15 cellular contexts compared by ENCODE assay signal in genomic region chr6:163765326-163765725, GRCh38.
"Had no signal": no experiment of that assay in that cellular context is flagged by ENCODE, and none has a peak within 500 bp of the region (broad histone marks: within the 10 kb centered on the region; RNA-seq: fewer than 3 reads in every experiment).

No MANE protein-coding gene starts in this region.

- ATAC-seq: activated CD4-positive, alpha-beta T cell treated with anti-CD3 and anti-CD28 coated beads for 36 hours; T-helper 17 cell had no signal

- DNase-seq: activated B cell treated with CpG ODN at 0.5 μM for 24 hours; activated CD4-positive, alpha-beta memory T cell treated with anti-CD3 and anti-CD28 coated beads for 36 hours; activated CD4-positive, alpha-beta T cell treated with anti-CD3 and anti-CD28 coated beads for 36 hours; activated naive CD4-positive, alpha-beta T cell treated with anti-CD3 and anti-CD28 coated beads for 36 hours; activated naive CD8-positive, alpha-beta T cell treated with anti-CD3 and anti-CD28 coated beads, Interleukin-2, amount 10 ng/mL, durations not matched to agents 7 days and 5 days; activated T-cell treated with anti-CD3 and anti-CD28 coated beads, Interleukin-2, amount 50 U/mL, for 48 hours; effector CD4-positive, alpha-beta T cell; immature natural killer cell; left ventricle myocardium superior; nucleus accumbens; posterior cingulate gyrus; stimulated activated CD4-positive, alpha-beta T cell treated with anti-CD3 and anti-CD28 coated beads, Interleukin-4, amount 100 ng/mL, for 4 hours; SW 1271; T-helper 17 cell; tibial artery had no signal

- H3K4me1 ChIP-seq: tibial artery had no signal

- H3K36me3 ChIP-seq: tibial artery had no signal

- H3K9me3 ChIP-seq: tibial artery had no signal

- H3K4me3 ChIP-seq: tibial artery had no signal

- H3K27ac ChIP-seq: tibial artery had no signal

- H3K27me3 ChIP-seq: tibial artery had no signal
